In genomic region chr3:56917337-56917697, GRCh38 we compare ENCODE assay signal across 14 cellular contexts.
DNase-seq lines count a peak whose midpoint lies in the region; ATAC-seq and TF ChIP-seq lines count a peak whose summit lies in the region.
"Had no signal": no experiment of that assay in that cellular context is flagged by ENCODE, and none has a peak within 500 bp of the region (broad histone marks: within the 10 kb centered on the region; RNA-seq: fewer than 3 reads in every experiment).

No MANE protein-coding gene starts in this region.

- BruUV-seq in OCI-LY7 (replicated peaks; lab: Mats Ljungman, UMichigan): no TSS peak

- peaks cover 82% of the 10 kb centered on the region for H3K4me1 Mint-ChIP-seq in activated naive CD4-positive, alpha-beta T cell treated with anti-CD3 and anti-CD28 coated beads, Interleukin-2, amount 10 ng/mL, durations not matched to agents 7 days and 5 days
- peaks cover 58% of the 10 kb centered on the region for H3K4me1 Mint-ChIP-seq in dendritic cell treated with granulocyte-macrophage colony-stimulating factor and Interleukin-4, amounts not matched to agents 40 ng/mL and 50 ng/mL, for 4 days (ENCODE audit: low read depth)
- H3K4me1 Mint-ChIP-seq in HFFc6 (ENCODE audit: low read depth): peaks cover 12% of the 10 kb centered on the region

- H3K27ac ChIP-seq in OCI-LY7 (ENCODE audit: low read depth, low read length, poor library complexity, severe bottlenecking): peak overlapping the region; percentile 97
- H3K27ac ChIP-seq in thymus (ENCODE audit: low read depth): peak overlapping the region; percentile 22
- H3K27ac ChIP-seq in gastrocnemius medialis: no peak overlapping the region
- H3K27ac ChIP-seq: PC-9, right lobe of liver had no signal

- H3K27me3 ChIP-seq in thymus (ENCODE audit: control insufficient read depth, insufficient read depth): no peaks in the 10 kb centered on the region
- H3K27me3 ChIP-seq in gastrocnemius medialis: no peaks in the 10 kb centered on the region
- H3K27me3 ChIP-seq: right lobe of liver had no signal

- no peaks in the 10 kb centered on the region for H3K27me3 Mint-ChIP-seq in activated naive CD4-positive, alpha-beta T cell treated with anti-CD3 and anti-CD28 coated beads, Interleukin-2, amount 10 ng/mL, durations not matched to agents 7 days and 5 days
- H3K27me3 Mint-ChIP-seq in dendritic cell treated with granulocyte-macrophage colony-stimulating factor and Interleukin-4, amounts not matched to agents 40 ng/mL and 50 ng/mL, for 4 days: no peaks in the 10 kb centered on the region
- peaks cover 16% of the 10 kb centered on the region; the same call in 1 of the 2 replicates for H3K27me3 Mint-ChIP-seq in HFFc6 (ENCODE audit: insufficient read depth)

- H3K4me2 ChIP-seq in OCI-LY7 (ENCODE audit: low read length): peak overlapping the region; percentile 99
- H3K4me2 ChIP-seq: PC-9 had no signal

- CTCF ChIA-PET in activated naive CD4-positive, alpha-beta T cell treated with anti-CD3 and anti-CD28 coated beads, Interleukin-2, amount 10 ng/mL, durations not matched to agents 7 days and 5 days (lab: Charles Lee): interaction anchor here (1.2 to 5.1 kb wide), 6 partner anchors 61 to 216 kb away, joined by 3 to 37 read pairs (median 10); no protein-coding TSS in a partner anchor
- CTCF ChIA-PET in OCI-LY7 (lab: Charles Lee; ENCODE audit: unreplicated experiment): no interaction called here

- WGBS in thymus: 86% methylated on average over 4 of the region's 4 CpGs

- peak overlapping the region; percentile 100 for H3K27ac Mint-ChIP-seq in activated naive CD4-positive, alpha-beta T cell treated with anti-CD3 and anti-CD28 coated beads, Interleukin-2, amount 10 ng/mL, durations not matched to agents 7 days and 5 days
- peak overlapping the region; percentile 75 for H3K27ac Mint-ChIP-seq in dendritic cell treated with granulocyte-macrophage colony-stimulating factor and Interleukin-4, amounts not matched to agents 40 ng/mL and 50 ng/mL, for 4 days
- no peak overlapping the region for H3K27ac Mint-ChIP-seq in HFFc6
- H3K27ac Mint-ChIP-seq: WTC11 had no signal

- intact Hi-C loops in OCI-LY7 (cut with micrococcal nuclease; ENCODE audit: unreplicated experiment): loop anchor here (2.0 to 5.0 kb wide), 5 partner anchors 61 to 215 kb away; no protein-coding TSS in a partner anchor
- intact Hi-C loops in dendritic cell treated with granulocyte-macrophage colony-stimulating factor and Interleukin-4, amounts not matched to agents 40 ng/mL and 50 ng/mL, for 4 days (cut with micrococcal nuclease): no loop called here
- intact Hi-C loops in gastrocnemius medialis (cut with DNase I; ENCODE audit: low total_unique reads): no loop called here

- no peak for TF ChIP-seq POLR2A in gastrocnemius medialis (IDR thresholded peaks at IDR 0.05)

- H2AFZ ChIP-seq in OCI-LY7 (ENCODE audit: low read length): peak overlapping the region; percentile 38; the same call in 1 of the 2 replicates
- H2AFZ ChIP-seq: PC-9 had no signal

- H3K36me3 Mint-ChIP-seq in activated naive CD4-positive, alpha-beta T cell treated with anti-CD3 and anti-CD28 coated beads, Interleukin-2, amount 10 ng/mL, durations not matched to agents 7 days and 5 days: peaks cover 24% of the 10 kb centered on the region
- no peaks in the 10 kb centered on the region for H3K36me3 Mint-ChIP-seq in dendritic cell treated with granulocyte-macrophage colony-stimulating factor and Interleukin-4, amounts not matched to agents 40 ng/mL and 50 ng/mL, for 4 days (ENCODE audit: low read depth)
- H3K36me3 Mint-ChIP-seq in HFFc6 (ENCODE audit: low read depth): no peaks in the 10 kb centered on the region
- H3K36me3 Mint-ChIP-seq: WTC11 had no signal

- H3K36me3 ChIP-seq in OCI-LY7 (ENCODE audit: insufficient read depth, low read length) (0 out of 2 replicates have a peak, but pooled peaks cover under 1% of the 10 kb centered on the region), thymus (ENCODE audit: control insufficient read depth, insufficient read depth) (no peaks in the 10 kb centered on the region), gastrocnemius medialis (no peaks in the 10 kb centered on the region)
- H3K36me3 ChIP-seq: right lobe of liver had no signal

- in situ Hi-C loops in gastrocnemius medialis (cut with MboI; ENCODE audit: low sequenced_read_pairs in 4 of 4): no loop called here

- peaks cover 2% of the 10 kb centered on the region for H3K9me3 Mint-ChIP-seq in activated naive CD4-positive, alpha-beta T cell treated with anti-CD3 and anti-CD28 coated beads, Interleukin-2, amount 10 ng/mL, durations not matched to agents 7 days and 5 days
- no peaks in the 10 kb centered on the region for H3K9me3 Mint-ChIP-seq in dendritic cell treated with granulocyte-macrophage colony-stimulating factor and Interleukin-4, amounts not matched to agents 40 ng/mL and 50 ng/mL, for 4 days
- H3K9me3 Mint-ChIP-seq in HFFc6: no peaks in the 10 kb centered on the region

- POLR2A ChIA-PET in OCI-LY7 (lab: Charles Lee): interaction anchor here (0.6 to 4.7 kb wide), 13 partner anchors 11 to 117 kb away, joined by 3 to 45 read pairs (median 4); no protein-coding TSS in a partner anchor

- peaks cover 34% of the 10 kb centered on the region for H3K79me2 ChIP-seq in OCI-LY7 (ENCODE audit: insufficient read depth, low read depth, low read length)

- no peaks in the 10 kb centered on the region for H3K9me2 ChIP-seq in OCI-LY7 (ENCODE audit: insufficient read depth, low read length)

- H4K20me1 ChIP-seq in OCI-LY7 (ENCODE audit: insufficient read depth, low read length): no peaks in the 10 kb centered on the region

- H3K9me3 ChIP-seq in OCI-LY7 (ENCODE audit: low read length): no peaks in the 10 kb centered on the region
- no peaks in the 10 kb centered on the region for H3K9me3 ChIP-seq in thymus (ENCODE audit: control insufficient read depth)
- no peaks in the 10 kb centered on the region for H3K9me3 ChIP-seq in gastrocnemius medialis
- H3K9me3 ChIP-seq: right lobe of liver had no signal

- DNase-seq in activated naive CD4-positive, alpha-beta T cell treated with anti-CD3 and anti-CD28 coated beads, Interleukin-2, amount 10 ng/mL, durations not matched to agents 7 days and 5 days: no peak
- no peak for DNase-seq in activated naive CD4-positive, alpha-beta T cell treated with Interleukin-2 at 50 U/mL for 16 hours
- DNase-seq in OCI-LY7 (ENCODE audit: low spot score) (peak; percentile 41), HFFc6 (no peak), gastrocnemius medialis (no peak), DMS53 treated with DMSO at 0.1 percent for 48 hours (lab: John Stamatoyannopoulos, UW; ENCODE audit: unreplicated experiment) (no peak)
- DNase-seq: KG1, NCI-H1436, PC-9, right lobe of liver had no signal

- TF ChIP-seq CTCF in OCI-LY7 (conservative IDR thresholded peaks at IDR 0.05; ENCODE audit: low read length) (no peak), HFFc6 (IDR thresholded peaks at IDR 0.05) (no peak), gastrocnemius medialis (IDR thresholded peaks at IDR 0.05 in 4 of 5, conservative IDR thresholded peaks at IDR 0.05 in 1 of 5) (no peak)

- H3K4me1 ChIP-seq in OCI-LY7 (ENCODE audit: insufficient read depth, low read length, poor library complexity, severe bottlenecking): peaks cover 78% of the 10 kb centered on the region
- H3K4me1 ChIP-seq in thymus (ENCODE audit: control insufficient read depth, insufficient read depth, low read length): peaks cover 25% of the 10 kb centered on the region
- peaks cover 10 to 23% of the 10 kb centered on the region in 2 donors for H3K4me1 ChIP-seq in gastrocnemius medialis

- peak overlapping the region; percentile 73 for H3K4me3 ChIP-seq in OCI-LY7 (ENCODE audit: low read depth, low read length, poor library complexity, severe bottlenecking)
- no peak overlapping the region for H3K4me3 ChIP-seq in thymus (ENCODE audit: low read length)
- H3K4me3 ChIP-seq in gastrocnemius medialis: no peak overlapping the region
- H3K4me3 ChIP-seq: lung, PC-9, right lobe of liver had no signal

- no peak for ATAC-seq in gastrocnemius medialis

- peak overlapping the region; percentile 98 for H3K4me3 Mint-ChIP-seq in activated naive CD4-positive, alpha-beta T cell treated with anti-CD3 and anti-CD28 coated beads, Interleukin-2, amount 10 ng/mL, durations not matched to agents 7 days and 5 days
- no peak overlapping the region for H3K4me3 Mint-ChIP-seq in dendritic cell treated with granulocyte-macrophage colony-stimulating factor and Interleukin-4, amounts not matched to agents 40 ng/mL and 50 ng/mL, for 4 days
- no peak overlapping the region for H3K4me3 Mint-ChIP-seq in HFFc6
- H3K4me3 Mint-ChIP-seq: WTC11 had no signal

Comparison
In these comparisons a context has a peak if more than half of its experiments do, and no peak if none do; other contexts are left out.
1. H3K27ac ChIP-seq: peak in OCI-LY7 (single experiment) and thymus (single experiment); none in gastrocnemius medialis (0 of 4).